Comparison of ENCODE assay signal across 22 cellular contexts in the genomic region with DNA sequence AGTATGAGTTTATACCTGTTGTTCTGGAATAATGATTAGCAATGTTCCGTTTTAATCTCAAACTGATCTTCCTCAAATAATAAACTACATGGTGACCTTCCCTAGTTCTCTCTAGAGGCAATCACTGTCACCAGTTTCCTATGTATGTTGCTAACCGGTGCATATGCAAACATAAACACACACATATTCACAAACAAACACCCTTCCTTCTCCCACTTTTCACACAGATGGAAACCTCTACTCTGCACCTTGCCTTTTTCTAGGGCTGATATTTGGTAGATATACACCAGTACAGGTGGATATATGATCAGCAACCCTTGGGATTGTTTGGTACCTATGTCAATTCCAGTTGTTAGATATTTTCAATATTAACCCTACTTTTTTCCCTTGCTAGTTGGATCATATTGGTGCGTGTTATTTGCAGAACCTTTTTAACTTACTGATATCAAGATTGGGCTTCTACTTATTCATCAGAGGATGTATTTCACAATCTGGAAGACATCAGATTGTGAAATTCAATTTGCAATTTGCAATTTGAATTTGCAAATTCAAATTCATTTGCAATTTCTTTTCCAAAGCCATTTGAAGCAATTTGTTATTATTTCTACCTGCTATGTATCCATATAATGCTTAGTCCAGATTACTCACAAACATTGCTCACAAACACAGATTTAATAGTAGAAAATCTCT. TPM values are rescaled to one million over a fixed set of nuclear protein-coding genes. Genes with fewer than 3 reads are reported as not detected.
DNase-seq lines count a peak whose midpoint lies in the region; ATAC-seq and TF ChIP-seq lines count a peak whose summit lies in the region.
"Had no signal": no experiment of that assay in that cellular context is flagged by ENCODE, and none has a peak within 500 bp of the region (broad histone marks: within the 10 kb centered on the region; RNA-seq: fewer than 3 reads in every experiment).

No MANE protein-coding gene starts in this region.

- H3K79me2 ChIP-seq in mammary epithelial cell (ENCODE audit: insufficient read depth, low read length): no peaks in the 10 kb centered on the region

- CTCF ChIA-PET in WTC11 (lab: Charles Lee) (no interaction called here), mammary epithelial cell (lab: Charles Lee; ENCODE audit: low non-redundant PET) (no interaction called here)

- H2AFZ ChIP-seq in mammary epithelial cell (ENCODE audit: low read depth, low read length): no peak overlapping the region
- H2AFZ ChIP-seq: GM23338 had no signal

- no peaks in the 10 kb centered on the region for H3K27me3 ChIP-seq in effector memory CD4-positive, alpha-beta T cell (replicated peaks; ENCODE audit: control insufficient read depth, insufficient read depth, low read length, poor library complexity, severe bottlenecking)
- H3K27me3 ChIP-seq in mammary epithelial cell (ENCODE audit: insufficient read depth, low read length) (no peaks in the 10 kb centered on the region), ascending aorta (no peaks in the 10 kb centered on the region)
- H3K27me3 ChIP-seq: transverse colon had no signal

- WGBS in mammary epithelial cell (ENCODE audit: low coverage, missing lambda C conversion rate): 89% methylated on average over 3 of the region's 3 CpGs

- H3K27me3 Mint-ChIP-seq in stimulated activated naive CD8-positive, alpha-beta T cell treated with anti-CD3 and anti-CD28 coated beads, Interleukin-15, Interleukin-2, amounts not matched to agents 100 ng/mL and 50 ng/mL, for 24 hours: no peaks in the 10 kb centered on the region
- H3K27me3 Mint-ChIP-seq in WTC11 (ENCODE audit: low read depth): no peaks in the 10 kb centered on the region
- H3K27me3 Mint-ChIP-seq: progenitor cell of endocrine pancreas had no signal

- TF ChIP-seq CTCF in WTC11 (IDR thresholded peaks at IDR 0.05) (no peak), mammary epithelial cell (conservative IDR thresholded peaks at IDR 0.05 in 1 of 2, IDR thresholded peaks at IDR 0.05 in 1 of 2; ENCODE audit: extremely low read depth in 1 of 2, insufficient read depth in 1 of 2, low read depth in 1 of 2, low read length in 2 of 2) (no peak), ascending aorta (IDR thresholded peaks at IDR 0.05) (no peak)

- peak overlapping the region; percentile 8 for H3K4me3 Mint-ChIP-seq in stimulated activated naive CD8-positive, alpha-beta T cell treated with anti-CD3 and anti-CD28 coated beads, Interleukin-15, Interleukin-2, amounts not matched to agents 100 ng/mL and 50 ng/mL, for 24 hours
- no peak overlapping the region for H3K4me3 Mint-ChIP-seq in WTC11
- H3K4me3 Mint-ChIP-seq: endodermal cell, GM23338, mesothelial cell of epicardium had no signal

- H4K20me1 ChIP-seq in mammary epithelial cell (ENCODE audit: insufficient read depth, low read length): no peaks in the 10 kb centered on the region

- peak overlapping the region; percentile 8 for H3K4me3 ChIP-seq in effector memory CD4-positive, alpha-beta T cell (ENCODE audit: insufficient read depth, low read depth, low read length, poor library complexity, severe bottlenecking)
- H3K4me3 ChIP-seq in mammary epithelial cell (replicated peaks in 1 of 3; ENCODE audit: insufficient read depth in 1 of 3, low read depth in 2 of 3, low read length in 3 of 3): no peak overlapping the region
- H3K4me3 ChIP-seq in ascending aorta: no peak overlapping the region
- H3K4me3 ChIP-seq: GM23338, transverse colon had no signal

- H3K27ac Mint-ChIP-seq in stimulated activated naive CD8-positive, alpha-beta T cell treated with anti-CD3 and anti-CD28 coated beads, Interleukin-15, Interleukin-2, amounts not matched to agents 100 ng/mL and 50 ng/mL, for 24 hours: peak overlapping the region; percentile 47
- H3K27ac Mint-ChIP-seq in WTC11: no peak overlapping the region
- H3K27ac Mint-ChIP-seq: endodermal cell, GM23338, mesothelial cell of epicardium, progenitor cell of endocrine pancreas had no signal

- intact Hi-C loops in mammary epithelial cell (cut with micrococcal nuclease): no loop called here
- intact Hi-C loops in ascending aorta (cut with DNase I): no loop called here

- no TSS peak for BruUV-seq in mammary epithelial cell (replicated peaks; lab: Mats Ljungman, UMichigan)

- in situ Hi-C loops in mammary epithelial cell (cut with MboI; ENCODE audit: low sequenced_read_pairs in 2 of 2): no loop called here

- POLR2A ChIA-PET in WTC11 (lab: Charles Lee): no interaction called here

- peaks cover 85% of the 10 kb centered on the region for H3K4me1 Mint-ChIP-seq in stimulated activated naive CD8-positive, alpha-beta T cell treated with anti-CD3 and anti-CD28 coated beads, Interleukin-15, Interleukin-2, amounts not matched to agents 100 ng/mL and 50 ng/mL, for 24 hours (ENCODE audit: low read depth)
- H3K4me1 Mint-ChIP-seq in WTC11: peaks cover 33% of the 10 kb centered on the region
- H3K4me1 Mint-ChIP-seq: endodermal cell had no signal

- dilution Hi-C loops in mammary epithelial cell (cut with HindIII; ENCODE audit: low sequenced_read_pairs): no loop called here

- peaks cover 73% of the 10 kb centered on the region for H3K4me1 ChIP-seq in effector memory CD4-positive, alpha-beta T cell (ENCODE audit: control insufficient read depth, insufficient read depth, low read length, poor library complexity, severe bottlenecking)
- no peaks in the 10 kb centered on the region for H3K4me1 ChIP-seq in mammary epithelial cell (ENCODE audit: insufficient read depth, low read length)
- H3K4me1 ChIP-seq in ascending aorta: no peaks in the 10 kb centered on the region
- H3K4me1 ChIP-seq: Caco-2, transverse colon had no signal

- peak overlapping the region; percentile 90 for H3K27ac ChIP-seq in effector memory CD4-positive, alpha-beta T cell (ENCODE audit: insufficient read depth, low read length, poor library complexity, severe bottlenecking)
- H3K27ac ChIP-seq in mammary epithelial cell (ENCODE audit: insufficient read depth, low read depth, low read length) (no peak overlapping the region), ascending aorta (no peak overlapping the region)

- H3K36me3 Mint-ChIP-seq in stimulated activated naive CD8-positive, alpha-beta T cell treated with anti-CD3 and anti-CD28 coated beads, Interleukin-15, Interleukin-2, amounts not matched to agents 100 ng/mL and 50 ng/mL, for 24 hours (ENCODE audit: low read depth): peaks cover 5% of the 10 kb centered on the region
- no peaks in the 10 kb centered on the region for H3K36me3 Mint-ChIP-seq in WTC11
- H3K36me3 Mint-ChIP-seq: mesothelial cell of epicardium had no signal

- no peaks in the 10 kb centered on the region for H3K9me3 ChIP-seq in effector memory CD4-positive, alpha-beta T cell (ENCODE audit: control insufficient read depth, low read length)
- H3K9me3 ChIP-seq in mammary epithelial cell (replicated peaks; ENCODE audit: insufficient read depth, low read length): no peaks in the 10 kb centered on the region
- no peaks in the 10 kb centered on the region for H3K9me3 ChIP-seq in ascending aorta
- H3K9me3 ChIP-seq: Caco-2, transverse colon had no signal

- ATAC-seq in stimulated activated naive CD8-positive, alpha-beta T cell treated with anti-CD3 and anti-CD28 coated beads, Interleukin-15, Interleukin-2, amounts not matched to agents 100 U/mL and 50 U/mL, for 24 hours: no peak
- ATAC-seq in WTC11: no peak
- no peak for ATAC-seq in GM21367 (IDR thresholded peaks at IDR 0.05; ENCODE audit: unreplicated experiment)
- ATAC-seq: GM23338 had no signal

- no peaks in the 10 kb centered on the region for H3K36me3 ChIP-seq in effector memory CD4-positive, alpha-beta T cell (ENCODE audit: control insufficient read depth, insufficient read depth, low read length)
- H3K36me3 ChIP-seq in mammary epithelial cell (ENCODE audit: insufficient read depth, low read length) (no peaks in the 10 kb centered on the region), ascending aorta (no peaks in the 10 kb centered on the region)
- H3K36me3 ChIP-seq: transverse colon had no signal

- H3K4me2 ChIP-seq in mammary epithelial cell (ENCODE audit: insufficient read depth, low read depth, low read length): no peak overlapping the region
- H3K4me2 ChIP-seq: GM23338 had no signal

- H3K9ac ChIP-seq in mammary epithelial cell (ENCODE audit: insufficient read depth, low read length): no peak overlapping the region

- H3K9me3 Mint-ChIP-seq in stimulated activated naive CD8-positive, alpha-beta T cell treated with anti-CD3 and anti-CD28 coated beads, Interleukin-15, Interleukin-2, amounts not matched to agents 100 ng/mL and 50 ng/mL, for 24 hours: no peaks in the 10 kb centered on the region
- H3K9me3 Mint-ChIP-seq in WTC11: no peaks in the 10 kb centered on the region
- H3K9me3 Mint-ChIP-seq: GM23338 had no signal

- no peak for DNase-seq in stimulated activated naive CD8-positive, alpha-beta T cell treated with anti-CD3 and anti-CD28 coated beads, Interleukin-15, Interleukin-2, amounts not matched to agents 100 U/mL and 50 U/mL, for 24 hours
- no peak for DNase-seq in WTC11 (ENCODE audit: low spot score)
- no peak for DNase-seq in effector memory CD4-positive, alpha-beta T cell
- no peak for DNase-seq in mammary epithelial cell
- DNase-seq in ascending aorta (ENCODE audit: low spot score in 2 of 2): no peak
- DNase-seq: Caco-2; endodermal cell; KG1; MV-4-11; NCI-H1694 treated with DMSO at 0.1 percent for 48 hours; OCI-M1; Right ventricle myocardium superior; stimulated activated CD4-positive, alpha-beta T cell treated with anti-CD3 and anti-CD28 coated beads, Interleukin-1b, Interleukin-23, amount 100 ng/mL, for 48 hours; transverse colon had no signal

TF ChIP-seq in WTC11, 78 proteins besides CTCF, POLR2A, EP300 and RAD21 (continues in another document):
- TF ChIP-seq, protein P1, sequence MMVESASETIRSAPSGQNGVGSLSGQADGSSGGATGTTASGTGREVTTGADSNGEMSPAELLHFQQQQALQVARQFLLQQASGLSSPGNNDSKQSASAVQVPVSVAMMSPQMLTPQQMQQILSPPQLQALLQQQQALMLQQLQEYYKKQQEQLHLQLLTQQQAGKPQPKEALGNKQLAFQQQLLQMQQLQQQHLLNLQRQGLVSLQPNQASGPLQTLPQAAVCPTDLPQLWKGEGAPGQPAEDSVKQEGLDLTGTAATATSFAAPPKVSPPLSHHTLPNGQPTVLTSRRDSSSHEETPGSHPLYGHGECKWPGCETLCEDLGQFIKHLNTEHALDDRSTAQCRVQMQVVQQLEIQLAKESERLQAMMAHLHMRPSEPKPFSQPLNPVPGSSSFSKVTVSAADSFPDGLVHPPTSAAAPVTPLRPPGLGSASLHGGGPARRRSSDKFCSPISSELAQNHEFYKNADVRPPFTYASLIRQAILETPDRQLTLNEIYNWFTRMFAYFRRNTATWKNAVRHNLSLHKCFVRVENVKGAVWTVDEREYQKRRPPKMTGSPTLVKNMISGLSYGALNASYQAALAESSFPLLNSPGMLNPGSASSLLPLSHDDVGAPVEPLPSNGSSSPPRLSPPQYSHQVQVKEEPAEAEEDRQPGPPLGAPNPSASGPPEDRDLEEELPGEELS (CRISPR knock-in tag; IDR thresholded peaks at IDR 0.05): peak; percentile 55; the same call in 1 of the 2 replicates
- no peak for TF ChIP-seq CREB1 (CRISPR knock-in tag; IDR thresholded peaks at IDR 0.05)

RNA-seq across cellular contexts. Expression of gene FYB1, which starts 12.6 kb away (rescaled TPM):
- total RNA-seq in WTC11 (2021) (0.27 to 0.71 TPM (median 0.52 TPM) in 3 replicates), mammary epithelial cell (1 to 10 TPM; 2.0 to 6.6 TPM), ascending aorta (74.1 TPM)
- 1.2 TPM for polyA plus RNA-seq in mammary epithelial cell
- 0.16 TPM for polyA minus RNA-seq in mammary epithelial cell
- total RNA-seq: chondrocyte, Daoy, endodermal cell, GM23338, progenitor cell of endocrine pancreas had no signal
- polyA plus RNA-seq: GM23338, neural cell had no signal
